1 cellular context compared by ENCODE assay signal in genomic region chr20:17612287-17612974, GRCh38.
TF ChIP-seq lines count a peak whose summit lies in the region.

No MANE protein-coding gene starts in this region.

TF ChIP-seq in HepG2, 621 proteins besides CTCF, POLR2A, EP300 and RAD21 (continued from another document and continues in another):
- peak; percentile 48; the same call in 1 of the 2 replicates for TF ChIP-seq ZNF567 (CRISPR knock-in tag; IDR thresholded peaks at IDR 0.05; ENCODE audit: borderline replicate concordance)
- peak; percentile 70; the same call in 1 of the 2 replicates for TF ChIP-seq TARDBP (CRISPR knock-in tag; IDR thresholded peaks at IDR 0.05)
- TF ChIP-seq ZNF407 (CRISPR knock-in tag; IDR thresholded peaks at IDR 0.05; ENCODE audit: not compliant biosample characterization) = peak; percentile 17
- no peak for TF ChIP-seq ZNF292 (CRISPR knock-in tag; IDR thresholded peaks at IDR 0.05; ENCODE audit: borderline replicate concordance, low read depth)
- peak; percentile 28; the same call in 1 of the 2 replicates for TF ChIP-seq MEIS2 (CRISPR knock-in tag; IDR thresholded peaks at IDR 0.05)
- no peak for TF ChIP-seq MATR3 (CRISPR knock-in tag; IDR thresholded peaks at IDR 0.05)
- peak; percentile 68 for TF ChIP-seq ZFX (CRISPR knock-in tag; IDR thresholded peaks at IDR 0.05; ENCODE audit: low read depth)
- no peak for TF ChIP-seq ZNF335 (CRISPR knock-in tag; IDR thresholded peaks at IDR 0.05)
- TF ChIP-seq ZEB1 (IDR thresholded peaks at IDR 0.05; ENCODE audit: insufficient replicate concordance, low read depth) = peak; percentile 38
- TF ChIP-seq SSRP1 (CRISPR knock-in tag; IDR thresholded peaks at IDR 0.05) = 0 out of 2 replicates have a peak, but pooled peaks have one; percentile 15
- peak; percentile 69; the same call in 1 of the 2 replicates for TF ChIP-seq PAF1 (CRISPR knock-in tag; IDR thresholded peaks at IDR 0.05)
- TF ChIP-seq ZMYM3 (CRISPR knock-in tag; IDR thresholded peaks at IDR 0.05) = 0 out of 2 replicates have a peak, but pooled peaks have one; percentile 43
- no peak for TF ChIP-seq ONECUT2 (CRISPR knock-in tag; IDR thresholded peaks at IDR 0.05)
- TF ChIP-seq ZNF557 (CRISPR knock-in tag; IDR thresholded peaks at IDR 0.05) = 0 out of 2 replicates have a peak, but pooled peaks have one; percentile 64
- peak; percentile 84; the same call in 1 of the 2 replicates for TF ChIP-seq ZNF766 (CRISPR knock-in tag; IDR thresholded peaks at IDR 0.05; ENCODE audit: borderline replicate concordance)
- TF ChIP-seq, protein P1, sequence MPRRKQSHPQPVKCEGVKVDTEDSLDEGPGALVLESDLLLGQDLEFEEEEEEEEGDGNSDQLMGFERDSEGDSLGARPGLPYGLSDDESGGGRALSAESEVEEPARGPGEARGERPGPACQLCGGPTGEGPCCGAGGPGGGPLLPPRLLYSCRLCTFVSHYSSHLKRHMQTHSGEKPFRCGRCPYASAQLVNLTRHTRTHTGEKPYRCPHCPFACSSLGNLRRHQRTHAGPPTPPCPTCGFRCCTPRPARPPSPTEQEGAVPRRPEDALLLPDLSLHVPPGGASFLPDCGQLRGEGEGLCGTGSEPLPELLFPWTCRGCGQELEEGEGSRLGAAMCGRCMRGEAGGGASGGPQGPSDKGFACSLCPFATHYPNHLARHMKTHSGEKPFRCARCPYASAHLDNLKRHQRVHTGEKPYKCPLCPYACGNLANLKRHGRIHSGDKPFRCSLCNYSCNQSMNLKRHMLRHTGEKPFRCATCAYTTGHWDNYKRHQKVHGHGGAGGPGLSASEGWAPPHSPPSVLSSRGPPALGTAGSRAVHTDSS (CRISPR knock-in tag; conservative IDR thresholded peaks at IDR 0.05) = peak; percentile 62; the same call in 1 of the 2 replicates
- peak; percentile 5; the same call in 1 of the 2 replicates for TF ChIP-seq ESRRA (CRISPR knock-in tag; IDR thresholded peaks at IDR 0.05; ENCODE audit: low read depth)
- 0 out of 2 replicates have a peak, but pooled peaks have one; percentile 29 for TF ChIP-seq ZNF512B (CRISPR knock-in tag; IDR thresholded peaks at IDR 0.05; ENCODE audit: borderline replicate concordance)
- TF ChIP-seq KLF13 (CRISPR knock-in tag; IDR thresholded peaks at IDR 0.05) = 0 out of 2 replicates have a peak, but pooled peaks have one; percentile 26
- TF ChIP-seq ATF5 (CRISPR knock-in tag; IDR thresholded peaks at IDR 0.05; ENCODE audit: low read depth) = 0 out of 2 replicates have a peak, but pooled peaks have one; percentile 15
- TF ChIP-seq ZNF562 (CRISPR knock-in tag; IDR thresholded peaks at IDR 0.05; ENCODE audit: borderline replicate concordance) = no peak
- TF ChIP-seq TFE3 (CRISPR knock-in tag; IDR thresholded peaks at IDR 0.05) = no peak
- TF ChIP-seq E2F2 (CRISPR knock-in tag; IDR thresholded peaks at IDR 0.05; ENCODE audit: borderline replicate concordance) = 0 out of 2 replicates have a peak, but pooled peaks have one; percentile 32
- TF ChIP-seq FOXA1 (IDR thresholded peaks at IDR 0.05) = no peak
- TF ChIP-seq FOXA1 (CRISPR knock-in tag; IDR thresholded peaks at IDR 0.05) = no peak
- TF ChIP-seq ZSCAN20 (CRISPR knock-in tag; IDR thresholded peaks at IDR 0.05; ENCODE audit: borderline replicate concordance) = no peak
- no peak for TF ChIP-seq HIVEP1 (CRISPR knock-in tag; IDR thresholded peaks at IDR 0.05)
- no peak for TF ChIP-seq SETDB1 (CRISPR knock-in tag; IDR thresholded peaks at IDR 0.05; ENCODE audit: borderline replicate concordance)
- peak; percentile 18; the same call in 1 of the 2 replicates for TF ChIP-seq ZNF33A (CRISPR knock-in tag; IDR thresholded peaks at IDR 0.05; ENCODE audit: borderline replicate concordance)
- TF ChIP-seq RAD51 (IDR thresholded peaks at IDR 0.05; ENCODE audit: borderline replicate concordance) = no peak
- 0 out of 2 replicates have a peak, but pooled peaks have one; percentile 19 for TF ChIP-seq ZNF333 (CRISPR knock-in tag; IDR thresholded peaks at IDR 0.05; ENCODE audit: borderline replicate concordance)
- no peak for TF ChIP-seq PHF8 (CRISPR knock-in tag; IDR thresholded peaks at IDR 0.05)
- TF ChIP-seq, protein P2, sequence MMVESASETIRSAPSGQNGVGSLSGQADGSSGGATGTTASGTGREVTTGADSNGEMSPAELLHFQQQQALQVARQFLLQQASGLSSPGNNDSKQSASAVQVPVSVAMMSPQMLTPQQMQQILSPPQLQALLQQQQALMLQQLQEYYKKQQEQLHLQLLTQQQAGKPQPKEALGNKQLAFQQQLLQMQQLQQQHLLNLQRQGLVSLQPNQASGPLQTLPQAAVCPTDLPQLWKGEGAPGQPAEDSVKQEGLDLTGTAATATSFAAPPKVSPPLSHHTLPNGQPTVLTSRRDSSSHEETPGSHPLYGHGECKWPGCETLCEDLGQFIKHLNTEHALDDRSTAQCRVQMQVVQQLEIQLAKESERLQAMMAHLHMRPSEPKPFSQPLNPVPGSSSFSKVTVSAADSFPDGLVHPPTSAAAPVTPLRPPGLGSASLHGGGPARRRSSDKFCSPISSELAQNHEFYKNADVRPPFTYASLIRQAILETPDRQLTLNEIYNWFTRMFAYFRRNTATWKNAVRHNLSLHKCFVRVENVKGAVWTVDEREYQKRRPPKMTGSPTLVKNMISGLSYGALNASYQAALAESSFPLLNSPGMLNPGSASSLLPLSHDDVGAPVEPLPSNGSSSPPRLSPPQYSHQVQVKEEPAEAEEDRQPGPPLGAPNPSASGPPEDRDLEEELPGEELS (CRISPR knock-in tag; IDR thresholded peaks at IDR 0.05) = 0 out of 2 replicates have a peak, but pooled peaks have one; percentile 0
- TF ChIP-seq, protein P3, sequence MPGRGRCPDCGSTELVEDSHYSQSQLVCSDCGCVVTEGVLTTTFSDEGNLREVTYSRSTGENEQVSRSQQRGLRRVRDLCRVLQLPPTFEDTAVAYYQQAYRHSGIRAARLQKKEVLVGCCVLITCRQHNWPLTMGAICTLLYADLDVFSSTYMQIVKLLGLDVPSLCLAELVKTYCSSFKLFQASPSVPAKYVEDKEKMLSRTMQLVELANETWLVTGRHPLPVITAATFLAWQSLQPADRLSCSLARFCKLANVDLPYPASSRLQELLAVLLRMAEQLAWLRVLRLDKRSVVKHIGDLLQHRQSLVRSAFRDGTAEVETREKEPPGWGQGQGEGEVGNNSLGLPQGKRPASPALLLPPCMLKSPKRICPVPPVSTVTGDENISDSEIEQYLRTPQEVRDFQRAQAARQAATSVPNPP (CRISPR knock-in tag; IDR thresholded peaks at IDR 0.05) = peak; percentile 87; the same call in 1 of the 2 replicates
- peak; percentile 46 for TF ChIP-seq SRSF1 (optimal IDR thresholded peaks at IDR 0.05; ENCODE audit: low read depth, low read length)
- TF ChIP-seq, protein P4, sequence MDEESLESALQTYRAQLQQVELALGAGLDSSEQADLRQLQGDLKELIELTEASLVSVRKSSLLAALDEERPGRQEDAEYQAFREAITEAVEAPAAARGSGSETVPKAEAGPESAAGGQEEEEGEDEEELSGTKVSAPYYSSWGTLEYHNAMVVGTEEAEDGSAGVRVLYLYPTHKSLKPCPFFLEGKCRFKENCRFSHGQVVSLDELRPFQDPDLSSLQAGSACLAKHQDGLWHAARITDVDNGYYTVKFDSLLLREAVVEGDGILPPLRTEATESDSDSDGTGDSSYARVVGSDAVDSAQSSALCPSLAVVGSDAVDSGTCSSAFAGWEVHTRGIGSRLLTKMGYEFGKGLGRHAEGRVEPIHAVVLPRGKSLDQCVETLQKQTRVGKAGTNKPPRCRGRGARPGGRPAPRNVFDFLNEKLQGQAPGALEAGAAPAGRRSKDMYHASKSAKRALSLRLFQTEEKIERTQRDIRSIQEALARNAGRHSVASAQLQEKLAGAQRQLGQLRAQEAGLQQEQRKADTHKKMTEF (CRISPR knock-in tag; IDR thresholded peaks at IDR 0.05) = no peak
- TF ChIP-seq DR1 (CRISPR knock-in tag; IDR thresholded peaks at IDR 0.05) = peak; percentile 14; the same call in 1 of the 2 replicates
- peak; percentile 59; the same call in 1 of the 2 replicates for TF ChIP-seq EED (CRISPR knock-in tag; IDR thresholded peaks at IDR 0.05)
